8 cellular contexts compared by ENCODE assay signal in the genomic region with DNA sequence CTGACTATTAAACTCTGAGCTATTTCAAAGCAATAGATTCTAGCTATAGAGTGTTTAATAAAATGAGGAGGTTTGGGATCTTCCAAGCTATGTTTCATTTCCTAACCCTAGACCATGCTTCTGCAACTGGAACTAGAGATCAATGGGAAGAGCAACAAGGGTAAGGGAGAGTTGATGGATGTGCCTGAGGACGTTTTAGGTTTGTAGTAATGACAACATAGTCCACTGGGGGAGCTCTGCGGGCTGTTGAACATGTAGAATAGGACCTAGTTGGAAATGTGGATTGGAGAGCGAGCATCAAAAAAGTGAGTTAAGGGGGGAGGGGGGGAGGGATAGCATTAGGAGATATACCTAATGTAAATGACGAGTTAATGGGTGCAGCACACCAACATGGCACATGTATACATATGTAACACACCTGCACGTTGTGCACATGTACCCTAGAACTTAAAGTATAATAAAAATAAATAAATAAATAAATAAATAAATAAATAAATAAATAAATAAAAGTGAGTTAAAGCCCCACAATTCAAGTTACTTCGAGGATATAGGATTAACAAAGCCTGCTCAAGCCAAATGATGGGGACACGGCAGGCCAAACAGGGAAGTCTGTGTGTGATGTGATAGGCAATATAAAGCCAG.
A peak's percentile ranks its signal among the peaks of the same experiment; 100 is the strongest.
DNase-seq lines count a peak whose midpoint lies in the region; ATAC-seq, FAIRE-seq and TF ChIP-seq lines count a peak whose summit lies in the region.
"Not testable (repeated sequence)": the region's sequence is repeated elsewhere in the genome, so short reads cannot be mapped to it uniquely, and the experiment has no call there.

No MANE protein-coding gene starts in this region.

- not testable (repeated sequence) for H3K23me2 ChIP-seq in H1 (ENCODE audit: low read depth, low read length)

- H3K9me3 ChIP-seq in WERI-Rb-1 (ENCODE audit: severe bottlenecking); H1 (ENCODE audit: insufficient read depth in 2 of 2, low read depth in 1 of 2, low read length in 1 of 2): not testable (repeated sequence)

- not testable (repeated sequence) for H3K4me3 ChIP-seq in WERI-Rb-1 (ENCODE audit: low read depth, low read length); H1 (ENCODE audit: extremely low read depth in 1 of 4, insufficient read depth in 2 of 4, low read depth in 3 of 4, low read length in 4 of 4); kidney epithelial cell (ENCODE audit: low read depth, low read length)

- H3K4me2 ChIP-seq in H1 (ENCODE audit: insufficient read depth in 1 of 2, low read depth in 2 of 2, low read length in 2 of 2) = not testable (repeated sequence)

- FAIRE-seq in H1 (lab: Jason Lieb, UNC) = peak; percentile 68

- CTCF ChIA-PET in H1 (lab: Charles Lee; ENCODE audit: partially characterized antibody) = interaction anchor here (0.7 to 5.0 kb wide), 38 partner anchors 9 to 848 kb away, joined by 3 to 49 read pairs (median 4); no protein-coding TSS in a partner anchor

- not testable (repeated sequence) for H2BK15ac ChIP-seq in H1 (ENCODE audit: low read length)

- H3K27ac ChIP-seq in WERI-Rb-1; H1 (ENCODE audit: low read depth, low read length): not testable (repeated sequence)

- H3K23ac ChIP-seq in H1 (ENCODE audit: insufficient read length) = not testable (repeated sequence)

- H3K9ac ChIP-seq in H1 (replicated peaks in 1 of 4; ENCODE audit: extremely low read depth in 1 of 4, low read depth in 3 of 4, low read length in 3 of 4) = not testable (repeated sequence)

- peaks cover 7 to 16% (median 13%) of the 10 kb centered on the region in 4 experiments for H3K4me1 ChIP-seq in H1 (replicated peaks in 1 of 4; ENCODE audit: control insufficient read depth in 3 of 4, insufficient read depth in 4 of 4, low read length in 3 of 4)

- H2BK120ac ChIP-seq in H1 (replicated peaks; ENCODE audit: low read depth, low read length) = not testable (repeated sequence)

- 49% methylated on average over 6 of the region's 7 CpGs; no CpG with 5 or more reads in 1 of the 2 experiments for WGBS in H1 (ENCODE audit: extremely low coverage in 1 of 2, insufficient coverage in 1 of 2, insufficient read length in 1 of 2, insufficient replicate concordance in 2 of 2, low coverage in 1 of 2, low lambda C conversion rate in 2 of 2, missing lambda C conversion rate in 1 of 2), 2 experiments

- peak; percentile 42 for TF ChIP-seq CTCF in WERI-Rb-1 (IDR thresholded peaks at IDR 0.05; ENCODE audit: low read depth, low read length)
- peak; percentile 27 to 67 (median 62) for TF ChIP-seq CTCF in H1 (IDR thresholded peaks at IDR 0.05; ENCODE audit: control extremely low read depth in 1 of 3, insufficient read depth in 1 of 3, low read depth in 1 of 3, low read length in 3 of 3)
- TF ChIP-seq CTCF in kidney epithelial cell (IDR thresholded peaks at IDR 0.05; ENCODE audit: insufficient read depth, low read length, poor library complexity, severe bottlenecking) = peak; percentile 52

- not testable (repeated sequence) for H2AFZ ChIP-seq in H1 (ENCODE audit: low read length)

- POLR2A ChIA-PET in H1 (lab: Charles Lee; ENCODE audit: partially characterized antibody) = not testable (repeated sequence)

- DNase-seq in COLO668 (lab: John Stamatoyannopoulos, UW; ENCODE audit: unreplicated experiment) (peak; percentile 33), Kasumi-1 (lab: John Stamatoyannopoulos, UW) (peak; percentile 73 to 84), NCI-H748 treated with DMSO at 0.1 percent for 48 hours (lab: John Stamatoyannopoulos, UW) (peak; percentile 30), WERI-Rb-1 (peak; percentile 39), H1 (ENCODE audit: low read depth in 1 of 2, low spot score in 2 of 2) (peak in 1 of 2 experiments; percentile 63)
- DNase-seq in kidney epithelial cell (ENCODE audit: low read depth) = not testable (repeated sequence)
- DNase-seq in stimulated activated CD4-positive, alpha-beta T cell treated with anti-CD3 and anti-CD28 coated beads, Interleukin-12 subunit alpha, Interleukin-12 subunit beta, amount 100 ng/mL, for 48 hours (ENCODE audit: low read depth in 2 of 3, low spot score in 1 of 3) = peak in 2 of 3 donors; percentile 11 to 20

- not testable (repeated sequence) for H3K14ac ChIP-seq in H1 (ENCODE audit: insufficient read length)

- not testable (repeated sequence) for H3K27me3 ChIP-seq in WERI-Rb-1 (ENCODE audit: insufficient read depth, low read depth, severe bottlenecking); kidney epithelial cell (ENCODE audit: control insufficient read depth, insufficient read depth, low read length)
- H3K27me3 ChIP-seq in H1 (replicated peaks in 1 of 4; ENCODE audit: control insufficient read depth in 3 of 4, extremely low read depth in 1 of 4, insufficient read depth in 3 of 4, low read length in 3 of 4) = peaks cover 3 to 13% (median 7%) of the 10 kb centered on the region in 4 experiments; a peak in 5 of 7 replicates

- H2BK20ac ChIP-seq in H1 (ENCODE audit: low read length) = not testable (repeated sequence)

- ATAC-seq in GM21619 (IDR thresholded peaks at IDR 0.05; ENCODE audit: unreplicated experiment) = peak; percentile 52

- H2AK5ac ChIP-seq in H1 (ENCODE audit: low read depth, low read length) = not testable (repeated sequence)

- not testable (repeated sequence) for H3K56ac ChIP-seq in H1 (replicated peaks; ENCODE audit: insufficient read length, low read depth, low read length)

- TF ChIP-seq RAD21 in H1 (IDR thresholded peaks at IDR 0.05 in 1 of 2, conservative IDR thresholded peaks at IDR 0.05 in 1 of 2; ENCODE audit: low read depth in 2 of 2, low read length in 2 of 2) = peak; percentile 58 to 69

- TF ChIP-seq POLR2A in H1 (IDR thresholded peaks at IDR 0.05; ENCODE audit: control extremely low read depth in 1 of 2, low read depth in 2 of 2, low read length in 2 of 2) = not testable (repeated sequence)

- H2BK5ac ChIP-seq in H1 (ENCODE audit: low read depth, low read length) = not testable (repeated sequence)

- H4K8ac ChIP-seq in H1 (ENCODE audit: extremely low read depth, insufficient read depth, low read length) = not testable (repeated sequence)

- H3K79me2 ChIP-seq in H1 (ENCODE audit: control insufficient read depth in 1 of 2, insufficient read depth in 2 of 2, low read length in 2 of 2) = not testable (repeated sequence)

- TF ChIP-seq EP300 in H1 (IDR thresholded peaks at IDR 0.05; ENCODE audit: borderline replicate concordance in 1 of 2, low read depth in 2 of 2, low read length in 2 of 2) = not testable (repeated sequence)

- not testable (repeated sequence) for H2BK12ac ChIP-seq in H1 (ENCODE audit: low read depth, low read length)

- H3K36me3 ChIP-seq in WERI-Rb-1; H1 (ENCODE audit: control insufficient read depth in 2 of 4, insufficient read depth in 4 of 4, low read length in 3 of 4); kidney epithelial cell (ENCODE audit: control insufficient read depth, insufficient read depth, low read length): not testable (repeated sequence)

- not testable (repeated sequence) for H4K91ac ChIP-seq in H1 (replicated peaks; ENCODE audit: insufficient read length, low read length)

- not testable (repeated sequence) for H4K5ac ChIP-seq in H1 (ENCODE audit: insufficient read length, low read depth, low read length)

- H3K18ac ChIP-seq in H1 (ENCODE audit: extremely low read depth, low read length) = not testable (repeated sequence)

- not testable (repeated sequence) for H4K20me1 ChIP-seq in H1 (replicated peaks in 1 of 2; ENCODE audit: control insufficient read depth in 1 of 2, insufficient read depth in 2 of 2, low read length in 2 of 2)

- H3K79me1 ChIP-seq in H1 (ENCODE audit: low read depth, low read length) = not testable (repeated sequence)

- H3K4ac ChIP-seq in H1 (replicated peaks; ENCODE audit: insufficient read length, low read depth, low read length) = not testable (repeated sequence)

TF ChIP-seq in H1, 55 proteins besides CTCF, POLR2A, EP300 and RAD21:
- TF ChIP-seq CREB1 (IDR thresholded peaks at IDR 0.05) = peak; percentile 60
TF ChIP-seq in H1: peak in this region for 1; not testable (repeated sequence) for 54.
